In genomic region chr9:136530472-136531089, GRCh38 we compare ENCODE assay signal across 17 cellular contexts. TPM values are rescaled to one million over a fixed set of nuclear protein-coding genes. Genes with fewer than 3 reads are reported as not detected.
DNase-seq lines count a peak whose midpoint lies in the region; ATAC-seq, FAIRE-seq and TF ChIP-seq lines count a peak whose summit lies in the region.
"Had no signal": no experiment of that assay in that cellular context is flagged by ENCODE, and none has a peak within 500 bp of the region (broad histone marks: within the 10 kb centered on the region; RNA-seq: fewer than 3 reads in every experiment).

No MANE protein-coding gene starts in this region.

- H3K9me3 ChIP-seq in right cardiac atrium (ENCODE audit: control insufficient read depth, low read length) (no peaks in the 10 kb centered on the region), upper lobe of right lung (no peaks in the 10 kb centered on the region), pancreas (no peaks in the 10 kb centered on the region)
- no peaks in the 10 kb centered on the region for H3K9me3 ChIP-seq in naive thymus-derived CD4-positive, alpha-beta T cell (ENCODE audit: control insufficient read depth in 2 of 3, low read length in 3 of 3)
- H3K9me3 ChIP-seq: ovary had no signal

- ATAC-seq in right cardiac atrium (no peak), upper lobe of right lung (no peak), pancreas (no peak)
- no peak for ATAC-seq in naive thymus-derived CD4-positive, alpha-beta T cell
- ATAC-seq: Panc1 had no signal

- DNase-seq in right cardiac atrium (no peak), cardiac septum (ENCODE audit: low spot score) (no peak), upper lobe of right lung (no peak), pancreas (no peak), NCI-H226 (no peak), A172 (ENCODE audit: low spot score) (no peak)
- DNase-seq in naive thymus-derived CD4-positive, alpha-beta T cell = no peak
- DNase-seq: activated CD4-positive, alpha-beta T cell treated with anti-CD3 and anti-CD28 coated beads, Interleukin-2, amount 50 U/mL, for 1 hour; activated gamma-delta T cell; DMS79; IMR-90; NCI-H1417; NCI-H446; ovary had no signal

- TF ChIP-seq CTCF in upper lobe of right lung (IDR thresholded peaks at IDR 0.05) = no peak
- no peak for TF ChIP-seq CTCF in pancreas (IDR thresholded peaks at IDR 0.05)

- peaks cover 19% of the 10 kb centered on the region for H3K27me3 Mint-ChIP-seq in dendritic cell treated with granulocyte-macrophage colony-stimulating factor and Interleukin-4, amounts not matched to agents 40 ng/mL and 50 ng/mL, for 4 days
- H3K27me3 Mint-ChIP-seq in naive thymus-derived CD4-positive, alpha-beta T cell = no peaks in the 10 kb centered on the region

- intact Hi-C loops in right cardiac atrium (cut with DNase I) = no loop called here
- intact Hi-C loops in cardiac septum (cut with DNase I) = no loop called here
- intact Hi-C loops in dendritic cell treated with granulocyte-macrophage colony-stimulating factor and Interleukin-4, amounts not matched to agents 40 ng/mL and 50 ng/mL, for 4 days (cut with micrococcal nuclease) = loop anchor here (5.0 kb wide), 2 partner anchors 43 to 87 kb away; no protein-coding TSS in a partner anchor
- intact Hi-C loops in naive thymus-derived CD4-positive, alpha-beta T cell (cut with micrococcal nuclease) = loop anchor here in 1 of 2 donors (10.0 kb wide), 2 partner anchors 126 to 354 kb away; partner anchors contain the start of genes SNAPC4 and TRAF2
- intact Hi-C loops in upper lobe of right lung (cut with DNase I) = no loop called here
- intact Hi-C loops in pancreas (cut with DNase I) = no loop called here

- peaks cover 0 to 10% (median 0%) of the 10 kb centered on the region in 3 experiments for H3K36me3 ChIP-seq in naive thymus-derived CD4-positive, alpha-beta T cell (ENCODE audit: control insufficient read depth in 2 of 3, insufficient read depth in 3 of 3, low read length in 3 of 3)
- H3K36me3 ChIP-seq in upper lobe of right lung (peaks cover 6% of the 10 kb centered on the region), pancreas (peaks cover 0 to 9% (median 0%) of the 10 kb centered on the region in 3 donors)
- H3K36me3 ChIP-seq: ovary had no signal

- H3K27ac ChIP-seq in right cardiac atrium (ENCODE audit: low read length) = peak overlapping the region; percentile 22
- H3K27ac ChIP-seq in naive thymus-derived CD4-positive, alpha-beta T cell (ENCODE audit: low read depth, low read length) = no peak overlapping the region
- H3K27ac ChIP-seq in upper lobe of right lung = peak overlapping the region; percentile 66
- no peak overlapping the region for H3K27ac ChIP-seq in pancreas
- H3K27ac ChIP-seq: ovary had no signal

- POLR2A ChIA-PET in naive thymus-derived CD4-positive, alpha-beta T cell (lab: Charles Lee) = interaction anchor here (0.6 to 2.9 kb wide), 5 partner anchors 9 to 196 kb away, joined by 3 to 19 read pairs (median 4); no protein-coding TSS in a partner anchor

- no peak overlapping the region for H3K4me3 ChIP-seq in right cardiac atrium (ENCODE audit: low read length)
- no peak overlapping the region for H3K4me3 ChIP-seq in naive thymus-derived CD4-positive, alpha-beta T cell (ENCODE audit: low read length)
- no peak overlapping the region for H3K4me3 ChIP-seq in upper lobe of right lung
- H3K4me3 ChIP-seq in pancreas = no peak overlapping the region
- H3K4me3 ChIP-seq: ovary had no signal

- no peak for FAIRE-seq in pancreas (lab: Jason Lieb, UNC)
- FAIRE-seq: bronchial epithelial cell had no signal

- H3K4me3 Mint-ChIP-seq in dendritic cell treated with granulocyte-macrophage colony-stimulating factor and Interleukin-4, amounts not matched to agents 40 ng/mL and 50 ng/mL, for 4 days = no peak overlapping the region
- H3K4me3 Mint-ChIP-seq in naive thymus-derived CD4-positive, alpha-beta T cell = peak overlapping the region in 9 of 10 donors; percentile 10 to 83 (median 67)

- H3K27me3 ChIP-seq in right cardiac atrium (ENCODE audit: control insufficient read depth, insufficient read depth) = no peaks in the 10 kb centered on the region
- no peaks in the 10 kb centered on the region for H3K27me3 ChIP-seq in naive thymus-derived CD4-positive, alpha-beta T cell (ENCODE audit: control insufficient read depth in 2 of 2, insufficient read depth in 2 of 2, low read length in 2 of 2)
- H3K27me3 ChIP-seq in upper lobe of right lung = no peaks in the 10 kb centered on the region
- no peaks in the 10 kb centered on the region for H3K27me3 ChIP-seq in pancreas
- H3K27me3 ChIP-seq: ovary had no signal

- peaks cover 89% of the 10 kb centered on the region for H3K4me1 Mint-ChIP-seq in dendritic cell treated with granulocyte-macrophage colony-stimulating factor and Interleukin-4, amounts not matched to agents 40 ng/mL and 50 ng/mL, for 4 days (ENCODE audit: low read depth)
- H3K4me1 Mint-ChIP-seq in naive thymus-derived CD4-positive, alpha-beta T cell = peaks cover 21 to 63% (median 42%) of the 10 kb centered on the region in 7 donors

- H3K4me1 ChIP-seq in right cardiac atrium (ENCODE audit: control insufficient read depth, insufficient read depth, low read length) (peaks cover 31% of the 10 kb centered on the region), upper lobe of right lung (peaks cover 84% of the 10 kb centered on the region), pancreas (peaks cover 5 to 33% (median 20%) of the 10 kb centered on the region in 3 donors)
- peaks cover 36 to 66% of the 10 kb centered on the region in 2 donors for H3K4me1 ChIP-seq in naive thymus-derived CD4-positive, alpha-beta T cell (ENCODE audit: control insufficient read depth in 2 of 2, insufficient read depth in 2 of 2, low read length in 2 of 2)

- H3K9me3 Mint-ChIP-seq in dendritic cell treated with granulocyte-macrophage colony-stimulating factor and Interleukin-4, amounts not matched to agents 40 ng/mL and 50 ng/mL, for 4 days = no peaks in the 10 kb centered on the region
- no peaks in the 10 kb centered on the region for H3K9me3 Mint-ChIP-seq in naive thymus-derived CD4-positive, alpha-beta T cell

- CTCF ChIA-PET in naive thymus-derived CD4-positive, alpha-beta T cell (lab: Charles Lee) = interaction anchor here (0.8 to 1.7 kb wide), 3 partner anchors 8 to 42 kb away, joined by 3 to 8 read pairs (median 6); no protein-coding TSS in a partner anchor

- 41% methylated on average over 19 of the region's 19 CpGs for WGBS in right cardiac atrium
- 69 to 76% methylated on average over 19 of the region's 19 CpGs for WGBS in pancreas, 2 donors

- peak overlapping the region; percentile 75 for H3K27ac Mint-ChIP-seq in dendritic cell treated with granulocyte-macrophage colony-stimulating factor and Interleukin-4, amounts not matched to agents 40 ng/mL and 50 ng/mL, for 4 days
- peak overlapping the region in 7 of 9 donors; percentile 32 to 79 (median 74) for H3K27ac Mint-ChIP-seq in naive thymus-derived CD4-positive, alpha-beta T cell

- H3K36me3 Mint-ChIP-seq in dendritic cell treated with granulocyte-macrophage colony-stimulating factor and Interleukin-4, amounts not matched to agents 40 ng/mL and 50 ng/mL, for 4 days (ENCODE audit: low read depth) = peaks cover 67% of the 10 kb centered on the region
- peaks cover 0 to 2% (median 0%) of the 10 kb centered on the region in 5 donors for H3K36me3 Mint-ChIP-seq in naive thymus-derived CD4-positive, alpha-beta T cell

RNA-seq across cellular contexts. Expression of gene NOTCH1, which starts 15.3 kb away (rescaled TPM):
- total RNA-seq in right cardiac atrium (10 to 100 TPM; 20.4 to 31.9 (median 29.4) TPM), cardiac septum (29.7 TPM), upper lobe of right lung (114 TPM), pancreas (10 to 100 TPM; 19.6 to 39.8 (median 25.6) TPM)
- polyA plus RNA-seq in right cardiac atrium (10.8 TPM), pancreas (10 to 100 TPM in 1 of 2 donors, 1 to 10 TPM in 1; 9.3 to 20.1 TPM)
- 10 to 100 TPM; 49.7 to 92.9 (median 58.0) TPM for total RNA-seq in naive thymus-derived CD4-positive, alpha-beta T cell
- 1 to 10 TPM; 1.9 to 7.1 TPM for polyA plus RNA-seq in naive thymus-derived CD4-positive, alpha-beta T cell
- total RNA-seq in A172 (2014; rRNA removed; shearing (Covaris generic)) = 22.2 and 23.3 TPM in 2 replicates

RNA-seq across cellular contexts. Expression of gene SEC16A, which starts 47.7 kb away (rescaled TPM):
- total RNA-seq in right cardiac atrium (10 to 100 TPM; 24.2 to 35.3 (median 28.6) TPM), cardiac septum (33.7 TPM), upper lobe of right lung (63.7 TPM), pancreas (10 to 100 TPM; 32.1 to 46.6 (median 39.5) TPM)
- polyA plus RNA-seq in right cardiac atrium (23.1 TPM), pancreas (10 to 100 TPM; 49.7 to 66.9 TPM)
- 10 to 100 TPM; 79.8 to 88.5 (median 86.1) TPM for total RNA-seq in naive thymus-derived CD4-positive, alpha-beta T cell
- 10 to 100 TPM; 25.4 to 42.9 TPM for polyA plus RNA-seq in naive thymus-derived CD4-positive, alpha-beta T cell
- 35.0 and 46.3 TPM in 2 replicates for total RNA-seq in A172 (2014; rRNA removed; shearing (Covaris generic))

Comparison
In these comparisons a context has a peak if more than half of its experiments do, and no peak if none do; other contexts are left out.
1. H3K27ac ChIP-seq: peak in right cardiac atrium (single experiment) and upper lobe of right lung (single experiment); none in naive thymus-derived CD4-positive, alpha-beta T cell (single experiment) and pancreas (0 of 4).